In the genomic region with DNA sequence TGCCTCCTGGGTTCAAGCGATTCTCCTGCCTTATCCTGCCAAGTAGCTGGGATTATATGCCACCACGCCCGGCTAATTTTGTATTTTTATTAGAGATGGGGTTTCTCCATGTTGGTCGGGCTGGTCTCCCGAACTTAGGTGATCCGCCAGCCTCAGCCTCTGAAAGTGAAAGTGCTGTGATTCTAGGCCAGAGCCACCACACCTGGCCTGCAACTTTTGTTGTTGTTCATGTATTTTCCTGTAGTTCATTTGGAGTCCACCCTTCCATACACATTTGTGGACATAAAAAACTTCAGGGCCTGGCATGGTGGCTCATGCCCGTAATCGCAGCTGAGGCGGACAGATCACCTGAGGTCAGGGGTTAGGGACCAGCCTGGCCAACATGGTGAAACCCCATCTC, we compare ENCODE assay signal across 21 cellular contexts. TPM values are rescaled to one million over a fixed set of nuclear protein-coding genes. Genes with fewer than 3 reads are reported as not detected.
A peak's percentile ranks its signal among the peaks of the same experiment; 100 is the strongest.
DNase-seq lines count a peak whose midpoint lies in the region; ATAC-seq and TF ChIP-seq lines count a peak whose summit lies in the region.
"Had no signal": no experiment of that assay in that cellular context is flagged by ENCODE, and none has a peak within 500 bp of the region (broad histone marks: within the 10 kb centered on the region; RNA-seq: fewer than 3 reads in every experiment).

No MANE protein-coding gene starts in this region.

- no peak for TF ChIP-seq CTCF in 22Rv1 (IDR thresholded peaks at IDR 0.05)
- TF ChIP-seq CTCF in CD14-positive monocyte (IDR thresholded peaks at IDR 0.05) = no peak
- no peak for TF ChIP-seq CTCF in NB4 (IDR thresholded peaks at IDR 0.05; ENCODE audit: low read depth, low read length)

- H3K36me3 Mint-ChIP-seq in CD14-positive monocyte = peaks cover 33 to 54% of the 10 kb centered on the region in 2 donors
- H3K36me3 Mint-ChIP-seq in effector memory CD8-positive, alpha-beta T cell (ENCODE audit: insufficient read depth) = peaks cover 60% of the 10 kb centered on the region
- H3K36me3 Mint-ChIP-seq in naive thymus-derived CD8-positive, alpha-beta T cell = peaks cover 0 to 54% (median 12%) of the 10 kb centered on the region in 3 donors

- H3K4me3 Mint-ChIP-seq in CD14-positive monocyte = no peak overlapping the region
- H3K4me3 Mint-ChIP-seq in effector memory CD8-positive, alpha-beta T cell = no peak overlapping the region
- H3K4me3 Mint-ChIP-seq in naive thymus-derived CD8-positive, alpha-beta T cell = no peak overlapping the region
- H3K4me3 Mint-ChIP-seq: activated T-helper 1 cell treated with anti-CD3 and anti-CD28 coated beads, Interleukin-12 subunit alpha, Interleukin-12 subunit beta, Interleukin-2, Interleukin-4 antibody, amounts not matched to agents 30 ng/mL and 10 ng/mL and 1 ng/mL, durations not matched to agents 14 hours and 24 hours and 36 hours; endodermal cell had no signal

- peaks cover 10% of the 10 kb centered on the region for H3K4me1 Mint-ChIP-seq in CD14-positive monocyte
- H3K4me1 Mint-ChIP-seq in effector memory CD8-positive, alpha-beta T cell (ENCODE audit: low read depth in 2 of 2) = peaks cover 6 to 7% of the 10 kb centered on the region in 2 donors
- H3K4me1 Mint-ChIP-seq in naive thymus-derived CD8-positive, alpha-beta T cell = peaks cover 10 to 28% (median 19%) of the 10 kb centered on the region in 4 donors

- ATAC-seq in effector memory CD8-positive, alpha-beta T cell (replicated peaks) = no peak
- no peak for ATAC-seq in naive thymus-derived CD8-positive, alpha-beta T cell
- ATAC-seq: activated CD4-positive, CD25-positive, alpha-beta regulatory T cell treated with anti-CD3 and anti-CD28 coated beads, Interleukin-2, amount 50 U/mL, for 24 hours had no signal

- intact Hi-C loops in CD14-positive monocyte (cut with micrococcal nuclease) = no loop called here

- peaks cover 0 to 2% (median 1%) of the 10 kb centered on the region in 3 donors for H3K27me3 Mint-ChIP-seq in CD14-positive monocyte (ENCODE audit: low read depth in 3 of 3)
- H3K27me3 Mint-ChIP-seq in effector memory CD8-positive, alpha-beta T cell = no peaks in the 10 kb centered on the region
- H3K27me3 Mint-ChIP-seq in naive thymus-derived CD8-positive, alpha-beta T cell = no peaks in the 10 kb centered on the region
- H3K27me3 Mint-ChIP-seq: IgD-negative memory B cell had no signal

- POLR2A ChIA-PET in naive thymus-derived CD8-positive, alpha-beta T cell (lab: Charles Lee) = no interaction called here

- TF ChIP-seq POLR2A in NB4 (IDR thresholded peaks at IDR 0.05; ENCODE audit: extremely low read depth, insufficient read length) = no peak

- H3K9me3 Mint-ChIP-seq in CD14-positive monocyte = no peaks in the 10 kb centered on the region
- H3K9me3 Mint-ChIP-seq in effector memory CD8-positive, alpha-beta T cell = no peaks in the 10 kb centered on the region
- no peaks in the 10 kb centered on the region for H3K9me3 Mint-ChIP-seq in naive thymus-derived CD8-positive, alpha-beta T cell
- H3K9me3 Mint-ChIP-seq: activated T-helper 1 cell treated with anti-CD3 and anti-CD28 coated beads, Interleukin-12 subunit alpha, Interleukin-12 subunit beta, Interleukin-2, Interleukin-4 antibody, amounts not matched to agents 30 ng/mL and 10 ng/mL and 1 ng/mL, durations not matched to agents 14 hours and 24 hours and 36 hours; endodermal cell; IgD-negative memory B cell had no signal

- H3K27ac ChIP-seq in 22Rv1 = peak overlapping the region; percentile 42
- H3K27ac ChIP-seq: breast epithelium, colonic mucosa, tibial nerve had no signal

- DNase-seq in CD14-positive monocyte (ENCODE audit: low spot score) (no peak), NB4 (ENCODE audit: low read depth) (peak; percentile 41), amygdala (lab: John Stamatoyannopoulos, UW) (no peak), HuH-7 (ENCODE audit: low spot score) (no peak)
- no peak for DNase-seq in effector memory CD8-positive, alpha-beta T cell
- DNase-seq in naive thymus-derived CD8-positive, alpha-beta T cell = no peak
- DNase-seq: colonic mucosa; endodermal cell; GOT3; NCI-H2171; NCI-H524 treated with DMSO at 0.1 percent for 48 hours; SHP77 treated with DMSO at 0.1 percent for 48 hours; small intestine; stimulated activated CD4-positive, alpha-beta T cell treated with anti-CD3 and anti-CD28 coated beads, Interleukin-4, amount 100 ng/mL, for 1 hour; stomach had no signal

- H3K4me3 ChIP-seq in NB4 (ENCODE audit: low read depth, low read length) = no peak overlapping the region
- H3K4me3 ChIP-seq: breast epithelium, colonic mucosa, stomach, tibial nerve had no signal

- peak overlapping the region in 4 of 7 donors; percentile 35 to 86 (median 54) for H3K27ac Mint-ChIP-seq in CD14-positive monocyte
- H3K27ac Mint-ChIP-seq in effector memory CD8-positive, alpha-beta T cell = peak overlapping the region; percentile 51 to 81
- peak overlapping the region in 3 of 10 donors; percentile 15 to 47 (median 36) for H3K27ac Mint-ChIP-seq in naive thymus-derived CD8-positive, alpha-beta T cell
- H3K27ac Mint-ChIP-seq: activated T-helper 1 cell treated with anti-CD3 and anti-CD28 coated beads, Interleukin-12 subunit alpha, Interleukin-12 subunit beta, Interleukin-2, Interleukin-4 antibody, amounts not matched to agents 30 ng/mL and 10 ng/mL and 1 ng/mL, durations not matched to agents 14 hours and 24 hours and 36 hours; endodermal cell had no signal

RNA-seq across cellular contexts. Expression of a gene that starts 14.5 kb away (rescaled TPM):
- polyA plus RNA-seq in CD14-positive monocyte = 1 to 10 TPM; 3.4 to 4.8 TPM
- 10 to 100 TPM; 39.6 to 42.2 TPM for total RNA-seq in naive thymus-derived CD8-positive, alpha-beta T cell
- polyA plus RNA-seq in naive thymus-derived CD8-positive, alpha-beta T cell = 1 to 10 TPM in 2 of 3 donors, under 1 TPM in 1; 0.28 to 1.3 (median 1.2) TPM

RNA-seq across cellular contexts. Expression of a gene that starts 20.6 kb away (rescaled TPM):
- 10 to 100 TPM; 81.8 to 89.5 TPM for polyA plus RNA-seq in CD14-positive monocyte
- total RNA-seq in naive thymus-derived CD8-positive, alpha-beta T cell = 10 to 100 TPM; 15.0 to 15.8 TPM
- polyA plus RNA-seq in naive thymus-derived CD8-positive, alpha-beta T cell = 10 to 100 TPM; 10.9 to 17.9 (median 16.2) TPM

RNA-seq across cellular contexts. Expression of a gene that starts 26.7 kb away (rescaled TPM):
- 100 to 1,000 TPM; 144 to 215 TPM for polyA plus RNA-seq in CD14-positive monocyte
- 10 to 100 TPM; 54.8 to 56.9 TPM for total RNA-seq in naive thymus-derived CD8-positive, alpha-beta T cell
- 10 to 100 TPM in 2 of 3 donors, 1 to 10 TPM in 1; 6.9 to 17.3 (median 11.4) TPM for polyA plus RNA-seq in naive thymus-derived CD8-positive, alpha-beta T cell

RNA-seq across cellular contexts. Expression of a gene that starts 27.0 kb away (rescaled TPM):
- under 1 TPM; 0.53 to 0.55 TPM for polyA plus RNA-seq in CD14-positive monocyte
- 1 to 10 TPM; 3.5 to 4.0 TPM for total RNA-seq in naive thymus-derived CD8-positive, alpha-beta T cell
- polyA plus RNA-seq in naive thymus-derived CD8-positive, alpha-beta T cell = 1 to 10 TPM in 2 of 3 donors, under 1 TPM in 1; 0.56 to 1.6 (median 1.6) TPM

RNA-seq across cellular contexts. Expression of a gene that starts 35.3 kb away (rescaled TPM):
- polyA plus RNA-seq in CD14-positive monocyte = 10 to 100 TPM; 40.0 to 41.0 TPM
- total RNA-seq in naive thymus-derived CD8-positive, alpha-beta T cell = 10 to 100 TPM; 28.9 to 31.9 TPM
- 10 to 100 TPM; 67.1 to 80.3 (median 77.9) TPM for polyA plus RNA-seq in naive thymus-derived CD8-positive, alpha-beta T cell

Comparison
In these comparisons a context has a peak if more than half of its experiments do, and no peak if none do; other contexts are left out.
1. RNA of a gene that starts 20.6 kb away (polyA plus RNA-seq): 81.8 to 89.5 TPM in CD14-positive monocyte; 10.9 to 17.9 TPM in naive thymus-derived CD8-positive, alpha-beta T cell; every median in the first group is over 4 times any median in the second.
2. RNA of a gene that starts 26.7 kb away (polyA plus RNA-seq): 144 to 215 TPM in CD14-positive monocyte; 6.9 to 17.3 TPM in naive thymus-derived CD8-positive, alpha-beta T cell; every median in the first group is over 4 times any median in the second.